Comparison of ENCODE assay signal across 8 cellular contexts in genomic region chr6:18122128-18123093, GRCh38. TPM values are rescaled to one million over a fixed set of nuclear protein-coding genes. Genes with fewer than 3 reads are reported as not detected.
DNase-seq lines count a peak whose midpoint lies in the region; ATAC-seq and TF ChIP-seq lines count a peak whose summit lies in the region.

TSS of gene NHLRC1 (minus strand) at chr6:18122677. CDS start at chr6:18122606, 71 bp downstream.

- peaks cover 0 to 9% (median 3%) of the 10 kb centered on the region in 8 donors for H3K9me3 Mint-ChIP-seq in CD4-positive, alpha-beta memory T cell
- peaks cover 12% of the 10 kb centered on the region for H3K9me3 Mint-ChIP-seq in activated naive CD8-positive, alpha-beta T cell (ENCODE audit: low read depth)
- H3K9me3 Mint-ChIP-seq in glutamatergic neuron (ENCODE audit: unreplicated experiment): peaks cover 8% of the 10 kb centered on the region

- no peak for TF ChIP-seq POLR2A in suprapubic skin (IDR thresholded peaks at IDR 0.05)

- H3K27ac ChIP-seq in CD4-positive, alpha-beta memory T cell (ENCODE audit: low read depth, low read length): no peak within 1 kb of the TSS
- no peak within 1 kb of the TSS for H3K27ac ChIP-seq in SJSA1
- H3K27ac ChIP-seq in suprapubic skin: peak within 1 kb of the TSS; percentile 64

- H3K4me1 ChIP-seq in CD4-positive, alpha-beta memory T cell (ENCODE audit: insufficient read depth, low read length): peaks cover 8% of the 10 kb centered on the region
- H3K4me1 ChIP-seq in SJSA1 (replicated peaks) (peaks cover 20% of the 10 kb centered on the region), suprapubic skin (peaks cover 21% of the 10 kb centered on the region)

- H3K36me3 Mint-ChIP-seq in CD4-positive, alpha-beta memory T cell: peaks cover 0 to 2% of the 10 kb centered on the region in 2 donors
- H3K36me3 Mint-ChIP-seq in activated naive CD8-positive, alpha-beta T cell: peaks cover 11% of the 10 kb centered on the region
- H3K36me3 Mint-ChIP-seq in glutamatergic neuron (ENCODE audit: unreplicated experiment): no peaks in the 10 kb centered on the region

- 35% methylated on average over 22 of the region's 82 CpGs for WGBS in suprapubic skin

- H3K27me3 Mint-ChIP-seq in CD4-positive, alpha-beta memory T cell: peaks cover 1 to 9% of the 10 kb centered on the region in 2 donors
- peaks cover 14% of the 10 kb centered on the region for H3K27me3 Mint-ChIP-seq in activated naive CD8-positive, alpha-beta T cell
- peaks cover 5% of the 10 kb centered on the region for H3K27me3 Mint-ChIP-seq in glutamatergic neuron (ENCODE audit: unreplicated experiment)

- H3K27ac Mint-ChIP-seq in CD4-positive, alpha-beta memory T cell: peak within 1 kb of the TSS in 4 of 7 donors; percentile 18 to 90 (median 31)
- H3K27ac Mint-ChIP-seq in activated naive CD8-positive, alpha-beta T cell: peak within 1 kb of the TSS; percentile 50
- H3K27ac Mint-ChIP-seq in glutamatergic neuron (ENCODE audit: unreplicated experiment): no peak within 1 kb of the TSS

- peak; percentile 84 for TF ChIP-seq CTCF in glutamatergic neuron (IDR thresholded peaks at IDR 0.05; ENCODE audit: partially characterized antibody, unreplicated experiment)
- peak in 2 of 3 donors; percentile 43 to 94 for TF ChIP-seq CTCF in omental fat pad (IDR thresholded peaks at IDR 0.05)
- TF ChIP-seq CTCF in suprapubic skin (IDR thresholded peaks at IDR 0.05): peak; percentile 95

- H3K4me1 Mint-ChIP-seq in CD4-positive, alpha-beta memory T cell: peaks cover 5 to 17% (median 10%) of the 10 kb centered on the region in 4 donors
- H3K4me1 Mint-ChIP-seq in activated naive CD8-positive, alpha-beta T cell (ENCODE audit: low read depth): peaks cover 8% of the 10 kb centered on the region
- H3K4me1 Mint-ChIP-seq in glutamatergic neuron (ENCODE audit: low read depth, unreplicated experiment): peaks cover 9% of the 10 kb centered on the region

- no peaks in the 10 kb centered on the region for H3K27me3 ChIP-seq in CD4-positive, alpha-beta memory T cell (ENCODE audit: insufficient read depth, low read length)
- H3K27me3 ChIP-seq in SJSA1 (replicated peaks): no peaks in the 10 kb centered on the region
- no peaks in the 10 kb centered on the region for H3K27me3 ChIP-seq in suprapubic skin

- DNase-seq in CD4-positive, alpha-beta memory T cell: peak; percentile 44 to 69 (median 57)
- DNase-seq in HS-5 (ENCODE audit: low read depth): peak; percentile 25
- peak; percentile 67 to 87 for DNase-seq in SJSA1 (ENCODE audit: low read depth in 1 of 2, low spot score in 2 of 2)
- DNase-seq in glutamatergic neuron: peak; percentile 89
- DNase-seq in omental fat pad (ENCODE audit: low spot score): peak; percentile 87
- peak; percentile 94 for DNase-seq in suprapubic skin (ENCODE audit: low spot score in 2 of 2)

- TF ChIP-seq EP300 in suprapubic skin (IDR thresholded peaks at IDR 0.05): no peak

- CTCF ChIA-PET in CD4-positive, alpha-beta memory T cell (lab: Charles Lee; ENCODE audit: partially characterized antibody): interaction anchor here (0.6 to 1.4 kb wide), 6 partner anchors 9 to 384 kb away, joined by 3 to 4 read pairs (median 3); no protein-coding TSS in a partner anchor

- H3K36me3 ChIP-seq in CD4-positive, alpha-beta memory T cell (ENCODE audit: insufficient read depth, low read length): no peaks in the 10 kb centered on the region
- H3K36me3 ChIP-seq in SJSA1 (no peaks in the 10 kb centered on the region), suprapubic skin (no peaks in the 10 kb centered on the region)

- no peaks in the 10 kb centered on the region for H3K9me3 ChIP-seq in CD4-positive, alpha-beta memory T cell (ENCODE audit: control insufficient read depth in 1 of 2, low read length in 2 of 2)
- H3K9me3 ChIP-seq in SJSA1 (replicated peaks) (no peaks in the 10 kb centered on the region), suprapubic skin (no peaks in the 10 kb centered on the region)

- ATAC-seq in GM19467 (IDR thresholded peaks at IDR 0.05; ENCODE audit: unreplicated experiment) (peak; percentile 99), omental fat pad (ENCODE audit: low FRiP score) (peak; percentile 99)

- H3K4me3 ChIP-seq in CD4-positive, alpha-beta memory T cell (ENCODE audit: low read length in 2 of 2): peak within 1 kb of the TSS; percentile 26 to 37
- H3K4me3 ChIP-seq in SJSA1: peak within 1 kb of the TSS; percentile 31
- H3K4me3 ChIP-seq in suprapubic skin: peak within 1 kb of the TSS; percentile 60

- intact Hi-C loops in CD4-positive, alpha-beta memory T cell (cut with micrococcal nuclease): no loop called here

- POLR2A ChIA-PET in CD4-positive, alpha-beta memory T cell (lab: Charles Lee; ENCODE audit: partially characterized antibody): interaction anchor here (1.3 to 3.2 kb wide), 2 partner anchors 33 to 416 kb away, joined by 4 to 13 read pairs; partner anchors contain the start of genes KDM1B, NUP153 and TPMT

- H3K4me3 Mint-ChIP-seq in CD4-positive, alpha-beta memory T cell: peak within 1 kb of the TSS; percentile 75 to 91 (median 82)
- peak within 1 kb of the TSS; percentile 84 for H3K4me3 Mint-ChIP-seq in activated naive CD8-positive, alpha-beta T cell
- H3K4me3 Mint-ChIP-seq in glutamatergic neuron (ENCODE audit: unreplicated experiment): peak within 1 kb of the TSS; percentile 78

RNA-seq across cellular contexts. Expression of gene NHLRC1, which starts in this region (rescaled TPM):
- total RNA-seq in CD4-positive, alpha-beta memory T cell: 1 to 10 TPM; 1.1 TPM
- polyA plus RNA-seq in CD4-positive, alpha-beta memory T cell: 1 to 10 TPM in 1 of 2 donors, under 1 TPM in 1; 0.95 to 1.7 TPM
- 1.3 and 4.6 TPM in 2 replicates for total RNA-seq in SJSA1 (2014; rRNA removed; shearing (Covaris generic))
- total RNA-seq in glutamatergic neuron (ENCODE audit: unreplicated experiment) (0.17 TPM), omental fat pad (1 to 10 TPM in 3 of 4 donors, under 1 TPM in 1; 0.74 to 3.1 (median 1.4) TPM), suprapubic skin (1 to 10 TPM; 3.5 to 7.9 (median 6.0) TPM)

Comparison
In these comparisons a context has a peak if more than half of its experiments do, and no peak if none do; other contexts are left out.
1. Peak in DNase-seq in glutamatergic neuron; RNA of the gene not detected or under 1 TPM.
2. DNase-seq: peak in every context shown above with its lines; median percentile 94 in suprapubic skin; 89 in glutamatergic neuron; 87 in omental fat pad; 77 in SJSA1; 57 in CD4-positive, alpha-beta memory T cell; 25 in HS-5.